ENCODE assay signal across 8 cellular contexts in the genomic region with DNA sequence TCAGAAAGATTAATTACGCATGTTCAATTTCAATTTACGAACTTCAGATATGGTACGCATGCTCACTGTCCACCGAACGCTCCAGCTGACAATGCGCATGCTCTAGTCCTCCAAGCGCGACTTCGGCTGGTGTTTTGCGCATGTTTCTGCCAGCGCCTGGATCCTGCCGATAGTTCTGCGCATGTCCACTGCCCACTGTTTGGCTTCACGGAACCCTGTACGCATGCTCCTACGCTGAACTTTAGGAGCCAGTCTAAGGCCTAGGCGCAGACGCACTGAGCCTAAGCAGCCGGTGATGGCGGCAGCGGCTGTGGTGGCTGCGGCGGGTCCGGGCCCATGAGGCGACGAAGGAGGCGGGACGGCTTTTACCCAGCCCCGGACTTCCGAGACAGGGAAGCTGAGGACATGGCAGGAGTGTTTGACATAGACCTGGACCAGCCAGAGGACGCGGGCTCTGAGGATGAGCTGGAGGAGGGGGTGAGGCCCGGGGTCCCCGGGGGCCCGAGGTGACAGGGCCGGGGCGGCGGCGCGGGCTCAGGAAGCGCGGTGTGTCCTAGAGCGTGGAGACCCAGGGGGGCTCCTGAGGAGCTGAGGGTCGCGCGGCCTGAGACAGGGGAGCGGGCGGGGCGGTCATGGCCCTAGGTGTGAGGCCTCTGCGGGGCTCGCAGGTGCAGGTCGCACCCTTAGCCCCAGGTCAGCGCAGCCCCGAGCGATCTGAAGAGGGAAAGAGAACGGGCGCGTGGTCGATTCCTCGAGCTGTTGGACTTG. TPM values are rescaled to one million over a fixed set of nuclear protein-coding genes. Genes with fewer than 3 reads are reported as not detected.
DNase-seq lines count a peak whose midpoint lies in the region; FAIRE-seq and TF ChIP-seq lines count a peak whose summit lies in the region.

Gene RPS6KB1 (plus strand): TSS at position 273 of the 768 bp plus-strand sequence. CDS start 64 bp downstream, at position 337.
A gene with protein sequence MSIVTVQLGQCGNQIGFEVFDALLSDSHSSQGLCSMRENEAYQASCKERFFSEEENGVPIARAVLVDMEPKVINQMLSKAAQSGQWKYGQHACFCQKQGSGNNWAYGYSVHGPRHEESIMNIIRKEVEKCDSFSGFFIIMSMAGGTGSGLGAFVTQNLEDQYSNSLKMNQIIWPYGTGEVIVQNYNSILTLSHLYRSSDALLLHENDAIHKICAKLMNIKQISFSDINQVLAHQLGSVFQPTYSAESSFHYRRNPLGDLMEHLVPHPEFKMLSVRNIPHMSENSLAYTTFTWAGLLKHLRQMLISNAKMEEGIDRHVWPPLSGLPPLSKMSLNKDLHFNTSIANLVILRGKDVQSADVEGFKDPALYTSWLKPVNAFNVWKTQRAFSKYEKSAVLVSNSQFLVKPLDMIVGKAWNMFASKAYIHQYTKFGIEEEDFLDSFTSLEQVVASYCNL (minus strand): TSS at position 95 of the 768 bp plus-strand sequence. CDS start 1,941 bp downstream, outside the sequence.

- peak within 1 kb of the TSS; percentile 99 for H3K4me3 Mint-ChIP-seq in activated naive CD4-positive, alpha-beta T cell treated with anti-CD3 and anti-CD28 coated beads, Interleukin-2, amount 10 ng/mL, durations not matched to agents 7 days and 5 days

- H3K4me3 ChIP-seq in neuronal stem cell (ENCODE audit: low read length in 2 of 2), result peak within 1 kb of the TSS; percentile 57 to 85

- peak within 1 kb of the TSS; percentile 96 for H3K9ac ChIP-seq in neuronal stem cell (ENCODE audit: low read depth, low read length, poor library complexity)

- peak; percentile 34 for FAIRE-seq in frontal cortex (lab: Jason Lieb, UNC)

- no peak within 1 kb of the TSS for H3K4ac ChIP-seq in neuronal stem cell (ENCODE audit: low read length)

- DNase-seq in GF-D8 (lab: John Stamatoyannopoulos, UW), result peak; percentile 97
- DNase-seq in HEK293T (ENCODE audit: extremely low spot score), result peak; percentile 99
- DNase-seq in NAMALWA (ENCODE audit: low spot score), result peak; percentile 99
- peak; percentile 99 for DNase-seq in SK-N-DZ (ENCODE audit: low spot score)
- peak; percentile 98 for DNase-seq in activated naive CD4-positive, alpha-beta T cell treated with anti-CD3 and anti-CD28 coated beads, Interleukin-2, amount 10 ng/mL, durations not matched to agents 7 days and 5 days
- peak; percentile 88 to 93 for DNase-seq in frontal cortex (ENCODE audit: low spot score in 2 of 2)
- DNase-seq in neuronal stem cell (ENCODE audit: low spot score), result peak; percentile 98

- peaks cover 0 to 4% of the 10 kb centered on the region in 2 donors for H3K4me1 ChIP-seq in neuronal stem cell (ENCODE audit: control insufficient read depth in 2 of 2, insufficient read depth in 1 of 2, low read depth in 1 of 2, low read length in 2 of 2)

- peaks cover 57% of the 10 kb centered on the region for H3K4me1 Mint-ChIP-seq in activated naive CD4-positive, alpha-beta T cell treated with anti-CD3 and anti-CD28 coated beads, Interleukin-2, amount 10 ng/mL, durations not matched to agents 7 days and 5 days

- H3K9me3 ChIP-seq in neuronal stem cell (replicated peaks in 1 of 2; ENCODE audit: control insufficient read depth in 2 of 2, insufficient read depth in 1 of 2, low read depth in 1 of 2, low read length in 2 of 2), result no peaks in the 10 kb centered on the region

- H3K27ac Mint-ChIP-seq in activated naive CD4-positive, alpha-beta T cell treated with anti-CD3 and anti-CD28 coated beads, Interleukin-2, amount 10 ng/mL, durations not matched to agents 7 days and 5 days, result peak within 1 kb of the TSS; percentile 98

- peak within 1 kb of the TSS; percentile 88 for H3K18ac ChIP-seq in neuronal stem cell (ENCODE audit: low read length)

- H3K79me1 ChIP-seq in neuronal stem cell (ENCODE audit: low read depth, low read length), result peaks cover 3% of the 10 kb centered on the region

- POLR2A ChIA-PET in HEK293T (lab: Yijun Ruan, JAX), result interaction anchor here (0.6 to 1.4 kb wide), 6 partner anchors 9 to 185 kb away, joined by 3 read pairs; partner anchors contain the start of genes PTRH2, RNFT1 and VMP1

- no peaks in the 10 kb centered on the region for H3K9me3 Mint-ChIP-seq in activated naive CD4-positive, alpha-beta T cell treated with anti-CD3 and anti-CD28 coated beads, Interleukin-2, amount 10 ng/mL, durations not matched to agents 7 days and 5 days

- CTCF ChIA-PET in HEK293T (lab: Yijun Ruan, JAX), result interaction anchor here (0.7 to 1.0 kb wide), 2 partner anchors 23 to 563 kb away, joined by 4 to 9 read pairs; no protein-coding TSS in a partner anchor
- CTCF ChIA-PET in activated naive CD4-positive, alpha-beta T cell treated with anti-CD3 and anti-CD28 coated beads, Interleukin-2, amount 10 ng/mL, durations not matched to agents 7 days and 5 days (lab: Charles Lee), result interaction anchor here (0.8 to 1.0 kb wide), 3 partner anchors 19 to 141 kb away, joined by 3 read pairs; no protein-coding TSS in a partner anchor

- peak within 1 kb of the TSS; percentile 87 for H2BK120ac ChIP-seq in neuronal stem cell (ENCODE audit: low read depth, low read length)

- H2BK12ac ChIP-seq in neuronal stem cell (ENCODE audit: low read length), result no peak within 1 kb of the TSS

- H2AFZ ChIP-seq in neuronal stem cell (ENCODE audit: low read length), result peak within 1 kb of the TSS; percentile 92

- H3K36me3 Mint-ChIP-seq in activated naive CD4-positive, alpha-beta T cell treated with anti-CD3 and anti-CD28 coated beads, Interleukin-2, amount 10 ng/mL, durations not matched to agents 7 days and 5 days, result peaks cover 23% of the 10 kb centered on the region

- peak within 1 kb of the TSS; percentile 38 for H3K27ac ChIP-seq in neuronal stem cell (replicated peaks; ENCODE audit: low read length)

- H2BK15ac ChIP-seq in neuronal stem cell (ENCODE audit: low read length), result no peak within 1 kb of the TSS

- H3K14ac ChIP-seq in neuronal stem cell (ENCODE audit: low read length), result peak within 1 kb of the TSS; percentile 75

- no CpG with 5 or more reads among the region's 60 CpGs for WGBS in neuronal stem cell (ENCODE audit: extremely low coverage in 2 of 2, insufficient read length in 2 of 2, insufficient replicate concordance in 1 of 2), 2 donors

- H3K27me3 Mint-ChIP-seq in activated naive CD4-positive, alpha-beta T cell treated with anti-CD3 and anti-CD28 coated beads, Interleukin-2, amount 10 ng/mL, durations not matched to agents 7 days and 5 days, result peaks cover 3% of the 10 kb centered on the region

- peak within 1 kb of the TSS; percentile 25 for H3K23ac ChIP-seq in neuronal stem cell (ENCODE audit: low read depth, low read length, poor library complexity)

- peak within 1 kb of the TSS; percentile 73 for H3K4me2 ChIP-seq in neuronal stem cell (ENCODE audit: insufficient read depth, low read length, poor library complexity, severe bottlenecking)

- H2BK5ac ChIP-seq in neuronal stem cell (ENCODE audit: low read length), result peak within 1 kb of the TSS; percentile 77

- peak within 1 kb of the TSS; percentile 43 for H4K8ac ChIP-seq in neuronal stem cell (ENCODE audit: low read depth, low read length)

- TF ChIP-seq CTCF in subcutaneous adipose tissue (IDR thresholded peaks at IDR 0.05; ENCODE audit: low read depth), result no peak

- peak within 1 kb of the TSS; percentile 52 for H2AK5ac ChIP-seq in neuronal stem cell (ENCODE audit: low read depth, low read length)

- H4K91ac ChIP-seq in neuronal stem cell (ENCODE audit: low read depth, low read length, poor library complexity), result no peak within 1 kb of the TSS

- H3K27me3 ChIP-seq in neuronal stem cell (ENCODE audit: control insufficient read depth in 3 of 3, insufficient read depth in 3 of 3, low read depth in 1 of 3, low read length in 3 of 3), result no peaks in the 10 kb centered on the region

- H3K36me3 ChIP-seq in neuronal stem cell (replicated peaks in 1 of 2; ENCODE audit: control insufficient read depth in 2 of 2, insufficient read depth in 2 of 2, low read length in 2 of 2), result peaks cover 0 to 22% of the 10 kb centered on the region in 2 donors

TF ChIP-seq in HEK293T, 16 proteins besides CTCF, POLR2A, EP300 and RAD21:
- TF ChIP-seq BHLHE40 (IDR thresholded peaks at IDR 0.05; ENCODE audit: borderline replicate concordance), result no peak
- no peak for TF ChIP-seq SP1 (IDR thresholded peaks at IDR 0.05)
- TF ChIP-seq, protein P1, sequence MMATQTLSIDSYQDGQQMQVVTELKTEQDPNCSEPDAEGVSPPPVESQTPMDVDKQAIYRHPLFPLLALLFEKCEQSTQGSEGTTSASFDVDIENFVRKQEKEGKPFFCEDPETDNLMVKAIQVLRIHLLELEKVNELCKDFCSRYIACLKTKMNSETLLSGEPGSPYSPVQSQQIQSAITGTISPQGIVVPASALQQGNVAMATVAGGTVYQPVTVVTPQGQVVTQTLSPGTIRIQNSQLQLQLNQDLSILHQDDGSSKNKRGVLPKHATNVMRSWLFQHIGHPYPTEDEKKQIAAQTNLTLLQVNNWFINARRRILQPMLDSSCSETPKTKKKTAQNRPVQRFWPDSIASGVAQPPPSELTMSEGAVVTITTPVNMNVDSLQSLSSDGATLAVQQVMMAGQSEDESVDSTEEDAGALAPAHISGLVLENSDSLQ (IDR thresholded peaks at IDR 0.05), result peak; percentile 41; the same call in 1 of the 2 replicates
- peak; percentile 69 for TF ChIP-seq L3MBTL2 (conservative IDR thresholded peaks at IDR 0.05)
- TF ChIP-seq FOXK2 (IDR thresholded peaks at IDR 0.05), result peak; percentile 90; the same call in 1 of the 2 replicates
- no peak for TF ChIP-seq HDGF (IDR thresholded peaks at IDR 0.05; ENCODE audit: borderline replicate concordance)
- no peak for TF ChIP-seq ZNF384 (IDR thresholded peaks at IDR 0.05)
- peak; percentile 67; the same call in 1 of the 2 replicates for TF ChIP-seq ELF4 (IDR thresholded peaks at IDR 0.05)

RNA-seq across cellular contexts. Expression of gene RPS6KB1, which starts in this region (rescaled TPM):
- polyA plus RNA-seq in SK-N-DZ (2014; cell fraction: cytosol; rRNA removed), result 17.2 and 32.1 TPM in 2 replicates
- polyA plus RNA-seq in SK-N-DZ (2014; cell fraction: nucleus; rRNA removed), result 24.0 and 24.8 TPM in 2 replicates
- 36.3 TPM for total RNA-seq in frontal cortex
- polyA plus RNA-seq in neuronal stem cell (2013, experiment 1 of 2), result 15.0 TPM
- polyA plus RNA-seq in neuronal stem cell (2013, experiment 2 of 2), result 15.7 TPM
- 10 to 100 TPM; 26.5 to 45.5 (median 35.0) TPM for total RNA-seq in subcutaneous adipose tissue

RNA-seq across cellular contexts. Expression of the second gene that starts in this region (rescaled TPM):
- 14.4 and 15.0 TPM in 2 replicates for polyA plus RNA-seq in SK-N-DZ (2014; cell fraction: cytosol; rRNA removed)
- polyA plus RNA-seq in SK-N-DZ (2014; cell fraction: nucleus; rRNA removed), result 4.5 and 5.9 TPM in 2 replicates
- total RNA-seq in frontal cortex (11.0 TPM), subcutaneous adipose tissue (10 to 100 TPM in 2 of 4 donors, 1 to 10 TPM in 2; 5.5 to 13.4 (median 9.7) TPM)
- polyA plus RNA-seq in neuronal stem cell (2013, experiment 1 of 2), result 22.7 TPM
- 25.6 TPM for polyA plus RNA-seq in neuronal stem cell (2013, experiment 2 of 2)

Comparison
In these comparisons a context has a peak if more than half of its experiments do, and no peak if none do; other contexts are left out.
1. Peak in every context shown above with its lines: DNase-seq, H3K4me3 ChIP-seq and H3K27ac ChIP-seq.